In the genomic region with DNA sequence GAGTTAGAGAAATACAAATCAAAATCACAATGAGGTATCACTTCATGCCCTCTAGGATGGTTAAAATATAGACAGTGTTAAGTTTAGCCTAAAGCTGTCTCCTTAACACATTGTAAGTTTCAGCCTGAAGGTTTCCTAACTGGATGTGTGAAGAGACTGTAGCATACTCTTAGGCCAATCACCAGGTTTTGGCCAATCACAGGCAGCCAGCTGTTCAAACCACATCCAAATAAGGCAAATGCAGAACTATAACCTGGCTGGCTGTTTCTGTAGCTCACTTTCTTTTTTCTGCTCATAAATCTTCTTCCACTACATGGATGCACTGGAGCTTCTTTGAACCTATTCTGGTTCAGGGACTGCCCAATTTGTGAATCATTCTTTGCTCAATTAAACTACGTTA, we compare ENCODE assay signal across 8 cellular contexts. TPM values are rescaled to one million over a fixed set of nuclear protein-coding genes. Genes with fewer than 3 reads are reported as not detected.
A peak's percentile ranks its signal among the peaks of the same experiment; 100 is the strongest.
DNase-seq lines count a peak whose midpoint lies in the region; ATAC-seq and TF ChIP-seq lines count a peak whose summit lies in the region.

No MANE protein-coding gene starts in this region.

- H3K4me3 Mint-ChIP-seq in CD8-positive, alpha-beta memory T cell, result peak overlapping the region in 6 of 7 donors; percentile 8 to 33 (median 24)

- in situ Hi-C loops in ACHN (cut with HindIII; ENCODE audit: low pct_ligation_motif_present, low pct_unique_long_range_greater_than_20kb, low sequenced_read_pairs), result no loop called here

- peaks cover 15% of the 10 kb centered on the region for H3K36me3 ChIP-seq in CD8-positive, alpha-beta memory T cell (ENCODE audit: insufficient read depth, low read length)
- peaks cover 7 to 16% of the 10 kb centered on the region in 2 donors for H3K36me3 ChIP-seq in ascending aorta

- H3K36me3 Mint-ChIP-seq in CD8-positive, alpha-beta memory T cell, result peaks cover 19 to 52% (median 28%) of the 10 kb centered on the region in 3 donors

- ATAC-seq in GM19438 (IDR thresholded peaks at IDR 0.05; ENCODE audit: low read depth, unreplicated experiment), result peak; percentile 97
- ATAC-seq in HG03280 (IDR thresholded peaks at IDR 0.05; ENCODE audit: unreplicated experiment), result peak; percentile 92

- no peak overlapping the region for H3K27ac ChIP-seq in CD8-positive, alpha-beta memory T cell (ENCODE audit: low read depth, low read length)
- H3K27ac ChIP-seq in ascending aorta, result peak overlapping the region; percentile 15 to 95

- TF ChIP-seq CTCF in ascending aorta (IDR thresholded peaks at IDR 0.05), result no peak

- DNase-seq in CD8-positive, alpha-beta memory T cell, result peak in 1 of 5 donors; percentile 34
- DNase-seq in ascending aorta (ENCODE audit: low spot score in 2 of 2) (no peak), SW 1271 (lab: John Stamatoyannopoulos, UW) (no peak), activated T-cell treated with anti-CD3 and anti-CD28 coated beads for 4 hours (no peak), ACHN (no peak)
- DNase-seq in stimulated activated CD4-positive, alpha-beta T cell treated with anti-CD3 and anti-CD28 coated beads, Interleukin-4, amount 100 ng/mL, for 24 hours, result no peak

- peak overlapping the region in 7 of 8 donors; percentile 64 to 89 (median 78) for H3K27ac Mint-ChIP-seq in CD8-positive, alpha-beta memory T cell

- peaks cover 0 to under 1% of the 10 kb centered on the region in 2 donors for H3K27me3 Mint-ChIP-seq in CD8-positive, alpha-beta memory T cell

- CTCF ChIA-PET in CD8-positive, alpha-beta memory T cell (lab: Charles Lee), result interaction anchor here (0.8 kb wide), 1 partner anchor 10 kb away, joined by 4 read pairs; no protein-coding TSS in a partner anchor

- H3K4me1 Mint-ChIP-seq in CD8-positive, alpha-beta memory T cell, result peaks cover 61 to 90% (median 76%) of the 10 kb centered on the region in 3 donors

- no peaks in the 10 kb centered on the region for H3K9me3 ChIP-seq in CD8-positive, alpha-beta memory T cell (ENCODE audit: low read length)
- no peaks in the 10 kb centered on the region for H3K9me3 ChIP-seq in ascending aorta

- peaks cover 56% of the 10 kb centered on the region for H3K4me1 ChIP-seq in CD8-positive, alpha-beta memory T cell (ENCODE audit: insufficient read depth, low read length)
- peaks cover 9 to 30% of the 10 kb centered on the region in 2 donors for H3K4me1 ChIP-seq in ascending aorta

- intact Hi-C loops in ascending aorta (cut with DNase I), result no loop called here

- no peak overlapping the region for H3K4me3 ChIP-seq in CD8-positive, alpha-beta memory T cell (ENCODE audit: low read length)
- no peak overlapping the region for H3K4me3 ChIP-seq in ascending aorta

- POLR2A ChIA-PET in CD8-positive, alpha-beta memory T cell (lab: Charles Lee), result interaction anchor here (0.6 to 1.2 kb wide), 3 partner anchors 10 to 19 kb away, joined by 3 read pairs; no protein-coding TSS in a partner anchor

- peaks cover 0 to 10% (median 6%) of the 10 kb centered on the region in 5 donors for H3K9me3 Mint-ChIP-seq in CD8-positive, alpha-beta memory T cell

- no peaks in the 10 kb centered on the region for H3K27me3 ChIP-seq in CD8-positive, alpha-beta memory T cell (ENCODE audit: insufficient read depth, low read length, poor library complexity, severe bottlenecking)
- H3K27me3 ChIP-seq in ascending aorta, result no peaks in the 10 kb centered on the region

RNA-seq across cellular contexts. Expression of a gene that starts 19.7 kb away (rescaled TPM):
- total RNA-seq in CD8-positive, alpha-beta memory T cell, result 10 to 100 TPM; 55.6 to 56.1 TPM
- 99.4 TPM for polyA plus RNA-seq in CD8-positive, alpha-beta memory T cell
- 102 TPM for total RNA-seq in ascending aorta

RNA-seq across cellular contexts. Expression of a gene that starts 46.8 kb away (rescaled TPM):
- 10 to 100 TPM in 1 of 2 experiments, 1 to 10 TPM in 1; 9.8 to 10.6 TPM for total RNA-seq in CD8-positive, alpha-beta memory T cell
- polyA plus RNA-seq in CD8-positive, alpha-beta memory T cell, result 22.7 TPM
- total RNA-seq in ascending aorta, result 7.6 TPM
